Comparison of ENCODE assay signal across 18 cellular contexts in the genomic region with DNA sequence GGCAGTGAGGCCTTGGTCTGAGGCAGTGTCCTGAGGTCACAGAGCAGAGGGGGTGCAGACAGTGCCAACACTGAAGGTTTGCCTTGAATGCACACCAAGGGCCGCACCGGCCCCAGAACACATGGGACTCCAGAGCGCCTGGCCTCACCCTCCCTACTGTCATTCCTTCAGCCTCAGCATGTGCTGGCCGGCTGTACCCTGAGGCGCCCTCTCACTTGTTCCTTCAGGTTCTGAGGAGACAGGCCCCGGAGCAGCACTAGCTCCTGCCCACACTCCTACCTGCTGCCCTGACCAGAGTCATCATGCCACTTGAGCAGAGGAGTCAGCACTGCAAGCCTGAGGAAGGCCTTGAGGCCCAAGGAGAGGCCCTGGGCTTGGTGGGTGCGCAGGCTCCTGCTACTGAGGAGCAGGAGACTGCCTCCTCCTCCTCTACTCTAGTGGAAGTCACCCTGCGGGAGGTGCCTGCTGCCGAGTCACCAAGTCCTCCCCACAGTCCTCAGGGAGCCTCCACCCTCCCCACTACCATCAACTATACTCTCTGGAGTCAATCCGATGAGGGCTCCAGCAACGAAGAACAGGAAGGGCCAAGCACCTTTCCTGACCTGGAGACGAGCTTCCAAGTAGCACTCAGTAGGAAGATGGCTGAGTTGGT. TPM values are rescaled to one million over a fixed set of nuclear protein-coding genes. Genes with fewer than 3 reads are reported as not detected.
DNase-seq lines count a peak whose midpoint lies in the region; ATAC-seq, FAIRE-seq and TF ChIP-seq lines count a peak whose summit lies in the region.
"Had no signal": no experiment of that assay in that cellular context is flagged by ENCODE, and none has a peak within 500 bp of the region (broad histone marks: within the 10 kb centered on the region; RNA-seq: fewer than 3 reads in every experiment).

No MANE protein-coding gene starts in this region.

- H3K36me3 ChIP-seq in kidney (ENCODE audit: control insufficient read depth in 1 of 2, insufficient read depth in 2 of 2, low read length in 2 of 2), result no peaks in the 10 kb centered on the region
- H3K36me3 ChIP-seq: BLaER1 had no signal

- no peaks in the 10 kb centered on the region for H3K36me3 Mint-ChIP-seq in activated T-cell treated with anti-CD3 and anti-CD28 coated beads, Interleukin-2, amount 50 U/mL, for 24 hours (ENCODE audit: low read depth)
- H3K36me3 Mint-ChIP-seq in activated T-cell treated with anti-CD3 and anti-CD28 coated beads, Interleukin-2, amount 50 U/mL, for 72 hours (ENCODE audit: insufficient read depth in 2 of 2), result no peaks in the 10 kb centered on the region
- H3K36me3 Mint-ChIP-seq in type B pancreatic cell, result no peaks in the 10 kb centered on the region
- H3K36me3 Mint-ChIP-seq: CD8-positive, alpha-beta memory T cell had no signal

- no peak for ATAC-seq in activated T-cell treated with anti-CD3 and anti-CD28 coated beads, Interleukin-2, amount 50 U/mL, for 72 hours (replicated peaks in 1 of 2)
- no peak for ATAC-seq in GM19328 (IDR thresholded peaks at IDR 0.05; ENCODE audit: unreplicated experiment)
- ATAC-seq: HCT116, HepG2 had no signal

- H3K4me3 Mint-ChIP-seq in activated T-cell treated with anti-CD3 and anti-CD28 coated beads, Interleukin-2, amount 50 U/mL, for 24 hours, result no peak overlapping the region
- H3K4me3 Mint-ChIP-seq in activated T-cell treated with anti-CD3 and anti-CD28 coated beads, Interleukin-2, amount 50 U/mL, for 72 hours, result no peak overlapping the region
- H3K4me3 Mint-ChIP-seq in type B pancreatic cell, result no peak overlapping the region
- H3K4me3 Mint-ChIP-seq: CD8-positive, alpha-beta memory T cell had no signal

- no peak overlapping the region for H3K9ac ChIP-seq in kidney (ENCODE audit: low read length in 2 of 2)
- H3K9ac ChIP-seq: BLaER1 had no signal

- no peak for FAIRE-seq in kidney (lab: Jason Lieb, UNC)
- FAIRE-seq: GM19239, HepG2, HTR-8/SVneo had no signal

- no peak overlapping the region for H3K27ac Mint-ChIP-seq in activated T-cell treated with anti-CD3 and anti-CD28 coated beads, Interleukin-2, amount 50 U/mL, for 24 hours
- no peak overlapping the region for H3K27ac Mint-ChIP-seq in activated T-cell treated with anti-CD3 and anti-CD28 coated beads, Interleukin-2, amount 50 U/mL, for 72 hours
- no peak overlapping the region for H3K27ac Mint-ChIP-seq in type B pancreatic cell
- H3K27ac Mint-ChIP-seq: CD8-positive, alpha-beta memory T cell had no signal

- H3K9me3 Mint-ChIP-seq in activated T-cell treated with anti-CD3 and anti-CD28 coated beads, Interleukin-2, amount 50 U/mL, for 24 hours, result no peaks in the 10 kb centered on the region
- no peaks in the 10 kb centered on the region for H3K9me3 Mint-ChIP-seq in activated T-cell treated with anti-CD3 and anti-CD28 coated beads, Interleukin-2, amount 50 U/mL, for 72 hours
- no peaks in the 10 kb centered on the region for H3K9me3 Mint-ChIP-seq in type B pancreatic cell
- H3K9me3 Mint-ChIP-seq: CD8-positive, alpha-beta memory T cell had no signal

- no peak overlapping the region for H3K27ac ChIP-seq in kidney (ENCODE audit: low read depth in 2 of 2, low read length in 2 of 2)
- H3K27ac ChIP-seq: BLaER1 had no signal

- no peaks in the 10 kb centered on the region for H3K4me1 Mint-ChIP-seq in activated T-cell treated with anti-CD3 and anti-CD28 coated beads, Interleukin-2, amount 50 U/mL, for 24 hours (ENCODE audit: low read depth)
- H3K4me1 Mint-ChIP-seq in activated T-cell treated with anti-CD3 and anti-CD28 coated beads, Interleukin-2, amount 50 U/mL, for 72 hours (ENCODE audit: low read depth), result no peaks in the 10 kb centered on the region
- H3K4me1 Mint-ChIP-seq in type B pancreatic cell (ENCODE audit: unreplicated experiment), result no peaks in the 10 kb centered on the region
- H3K4me1 Mint-ChIP-seq: CD8-positive, alpha-beta memory T cell had no signal

- intact Hi-C loops in kidney (cut with DNase I) (no loop called here), posterior vena cava (cut with DNase I) (no loop called here)

- H3K27me3 Mint-ChIP-seq in activated T-cell treated with anti-CD3 and anti-CD28 coated beads, Interleukin-2, amount 50 U/mL, for 24 hours, result peaks cover 16% of the 10 kb centered on the region
- no peaks in the 10 kb centered on the region for H3K27me3 Mint-ChIP-seq in activated T-cell treated with anti-CD3 and anti-CD28 coated beads, Interleukin-2, amount 50 U/mL, for 72 hours (ENCODE audit: low read depth)
- peaks cover 3% of the 10 kb centered on the region for H3K27me3 Mint-ChIP-seq in type B pancreatic cell

- H3K4me3 ChIP-seq in kidney (ENCODE audit: low read length in 2 of 2), result no peak overlapping the region
- H3K4me3 ChIP-seq: BLaER1 had no signal

- H3K4me1 ChIP-seq in kidney (ENCODE audit: control insufficient read depth in 1 of 2, insufficient read depth in 1 of 2, low read depth in 1 of 2, low read length in 2 of 2), result no peaks in the 10 kb centered on the region
- H3K4me1 ChIP-seq: BLaER1, Caco-2 had no signal

- H3K9me3 ChIP-seq in kidney (ENCODE audit: control insufficient read depth in 1 of 2, low read length in 2 of 2), result no peaks in the 10 kb centered on the region
- H3K9me3 ChIP-seq: BLaER1, Caco-2 had no signal

- peak; percentile 8 for DNase-seq in activated T-cell treated with anti-CD3 and anti-CD28 coated beads, Interleukin-2, amount 50 U/mL, for 24 hours
- DNase-seq in activated T-cell treated with anti-CD3 and anti-CD28 coated beads, Interleukin-2, amount 50 U/mL, for 72 hours, result no peak
- DNase-seq in kidney (peak; percentile 40), posterior vena cava (ENCODE audit: low spot score) (peak; percentile 66), SKM-1 treated with dmso at 0.1 percent for 144 hours (lab: John Stamatoyannopoulos, UW; ENCODE audit: unreplicated experiment) (no peak), type B pancreatic cell (ENCODE audit: extremely low spot score, unreplicated experiment) (no peak)
- DNase-seq: 8988T; AML-193; Caco-2; CD8-positive, alpha-beta memory T cell; DND-41; GDM1 had no signal

- TF ChIP-seq CTCF in kidney (IDR thresholded peaks at IDR 0.05; ENCODE audit: borderline replicate concordance, extremely low read depth, insufficient read depth) (no peak), type B pancreatic cell (conservative IDR thresholded peaks at IDR 0.05) (no peak)

RNA-seq across cellular contexts. Expression of gene MAGEA12, which starts 2.4 kb away (rescaled TPM):
- not detected for total RNA-seq in activated T-cell treated with anti-CD3 and anti-CD28 coated beads, Interleukin-2, amount 50 U/mL, for 72 hours
- total RNA-seq in kidney, result not detected
- not detected for polyA plus RNA-seq in kidney (ENCODE audit: insufficient read depth, low read depth, low replicate concordance)
- total RNA-seq in posterior vena cava, result not detected
- not detected in 2 replicates for total RNA-seq in type B pancreatic cell (ENCODE audit: low replicate concordance)
- total RNA-seq: Caco-2; CD8-positive, alpha-beta memory T cell; HepG2 had no signal
- polyA plus RNA-seq: CD8-positive, alpha-beta memory T cell; HepG2 had no signal

RNA-seq across cellular contexts. Expression of gene CSAG1, which starts 2.5 kb away (rescaled TPM):
- not detected for total RNA-seq in activated T-cell treated with anti-CD3 and anti-CD28 coated beads, Interleukin-2, amount 50 U/mL, for 72 hours
- total RNA-seq in kidney, result not detected
- polyA plus RNA-seq in kidney (ENCODE audit: insufficient read depth, low read depth, low replicate concordance), result not detected
- not detected for total RNA-seq in posterior vena cava
- total RNA-seq in type B pancreatic cell (ENCODE audit: low replicate concordance), result not detected in 2 replicates
- total RNA-seq: Caco-2; CD8-positive, alpha-beta memory T cell; HepG2 had no signal
- polyA plus RNA-seq: CD8-positive, alpha-beta memory T cell; HepG2 had no signal

RNA-seq across cellular contexts. Expression of gene MAGEA2, which starts 17.7 kb away (rescaled TPM):
- not detected for total RNA-seq in activated T-cell treated with anti-CD3 and anti-CD28 coated beads, Interleukin-2, amount 50 U/mL, for 72 hours
- total RNA-seq in kidney (not detected), posterior vena cava (not detected), type B pancreatic cell (ENCODE audit: low replicate concordance) (0.69 TPM in 1 of 2 replicates, not detected in the other)
- not detected for polyA plus RNA-seq in kidney (ENCODE audit: insufficient read depth, low read depth, low replicate concordance)
- total RNA-seq: Caco-2; CD8-positive, alpha-beta memory T cell had no signal
- polyA plus RNA-seq: CD8-positive, alpha-beta memory T cell had no signal

RNA-seq across cellular contexts. Expression of gene MAGEA2B, which starts 21.6 kb away (rescaled TPM):
- not detected for total RNA-seq in activated T-cell treated with anti-CD3 and anti-CD28 coated beads, Interleukin-2, amount 50 U/mL, for 72 hours
- total RNA-seq in kidney, result not detected
- not detected for polyA plus RNA-seq in kidney (ENCODE audit: insufficient read depth, low read depth, low replicate concordance)
- total RNA-seq in posterior vena cava, result not detected
- 1.1 TPM in 1 of 2 replicates, not detected in the other for total RNA-seq in type B pancreatic cell (ENCODE audit: low replicate concordance)
- total RNA-seq: Caco-2; CD8-positive, alpha-beta memory T cell had no signal
- polyA plus RNA-seq: CD8-positive, alpha-beta memory T cell; HepG2 had no signal

RNA-seq across cellular contexts. Expression of gene CSAG3, which starts 23.0 kb away (rescaled TPM):
- total RNA-seq in activated T-cell treated with anti-CD3 and anti-CD28 coated beads, Interleukin-2, amount 50 U/mL, for 72 hours, result 1 to 10 TPM; 1.3 to 5.3 TPM
- total RNA-seq in kidney (not detected), posterior vena cava (not detected), type B pancreatic cell (ENCODE audit: low replicate concordance) (0.40 TPM in 1 of 2 replicates, not detected in the other)
- polyA plus RNA-seq in kidney (ENCODE audit: insufficient read depth, low read depth, low replicate concordance), result not detected
- total RNA-seq: Caco-2; CD8-positive, alpha-beta memory T cell; HepG2 had no signal
- polyA plus RNA-seq: CD8-positive, alpha-beta memory T cell; HepG2 had no signal

Comparison
In these comparisons a context has a peak if more than half of its experiments do, and no peak if none do; other contexts are left out.
1. DNase-seq: peak in activated T-cell treated with anti-CD3 and anti-CD28 coated beads, Interleukin-2, amount 50 U/mL, for 24 hours (single experiment), kidney (single experiment) and posterior vena cava (single experiment); none in activated T-cell treated with anti-CD3 and anti-CD28 coated beads, Interleukin-2, amount 50 U/mL, for 72 hours (0 of 2), SKM-1 treated with dmso at 0.1 percent for 144 hours (single experiment) and type B pancreatic cell (single experiment).